Comparison of ENCODE assay signal across 26 cellular contexts in the genomic region with DNA sequence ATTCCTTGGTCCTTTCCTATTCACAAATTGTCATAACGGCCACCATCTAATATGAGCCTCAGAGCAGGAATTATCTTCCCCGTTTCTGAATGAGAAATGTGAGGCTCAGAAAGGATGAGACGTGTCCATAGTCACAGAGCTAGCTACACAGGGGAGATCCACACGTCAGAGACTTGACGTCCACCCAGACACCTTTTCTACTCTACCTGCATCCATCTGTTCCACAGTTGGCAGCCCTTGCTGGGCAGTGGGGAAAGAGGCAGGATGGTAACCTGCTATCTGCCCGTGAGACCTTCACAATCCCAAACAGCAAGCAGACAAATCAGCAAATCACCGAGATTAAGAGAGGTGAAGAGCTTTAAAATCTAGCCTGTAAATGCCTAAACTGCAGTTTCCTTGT.
"Had no signal": no experiment of that assay in that cellular context is flagged by ENCODE, and none has a peak within 500 bp of the region (broad histone marks: within the 10 kb centered on the region; RNA-seq: fewer than 3 reads in every experiment).

No MANE protein-coding gene starts in this region.

- H3K27ac ChIP-seq: ascending aorta, VCaP had no signal

- H3K27me3 ChIP-seq: ascending aorta, cardiac muscle cell had no signal

- H3K9me3 ChIP-seq: ascending aorta had no signal

- ATAC-seq: activated CD8-positive, alpha-beta T cell treated with anti-CD3 and anti-CD28 coated beads for 36 hours; activated naive CD8-positive, alpha-beta T cell treated with anti-CD3 and anti-CD28 coated beads, Interleukin-2, amount 50 U/mL, for 24 hours had no signal

- H3K4me3 ChIP-seq: ascending aorta, cardiac muscle cell had no signal

- DNase-seq: activated B cell treated with CpG ODN at 0.5 μM for 24 hours; activated CD4-positive, alpha-beta memory T cell treated with anti-CD3 and anti-CD28 coated beads for 36 hours; activated CD4-positive, alpha-beta T cell treated with anti-CD3 and anti-CD28 coated beads for 4 hours; activated CD4-positive, alpha-beta T cell treated with anti-CD3 and anti-CD28 coated beads, Interleukin-2, amount 10 ng/mL, durations not matched to agents 24 days and 14 days; activated CD4-positive, alpha-beta T cell treated with anti-CD3 and anti-CD28 coated beads, Interleukin-2, amount 50 U/mL, for 1 hour; activated CD4-positive, alpha-beta T cell treated with anti-CD3 and anti-CD28 coated beads, Interleukin-2, amount 50 U/mL, for 4 hours; activated CD4-positive, CD25-positive, alpha-beta regulatory T cell treated with anti-CD3 and anti-CD28 coated beads, Interleukin-2, amount 50 U/mL, for 72 hours; activated CD8-positive, alpha-beta memory T cell treated with anti-CD3 and anti-CD28 coated beads, Interleukin-2, amount 50 U/mL, for 48 hours; activated CD8-positive, alpha-beta T cell treated with anti-CD3 and anti-CD28 coated beads for 36 hours; activated effector memory CD4-positive, alpha-beta T cell treated with Interleukin-2 at 50 U/mL for 16 hours; activated gamma-delta T cell; activated naive CD4-positive, alpha-beta T cell treated with anti-CD3 and anti-CD28 coated beads, Interleukin-2, amount 10 ng/mL, durations not matched to agents 7 days and 5 days; activated naive CD4-positive, alpha-beta T cell treated with Interleukin-2 at 50 U/mL for 16 hours; activated naive CD8-positive, alpha-beta T cell treated with anti-CD3 and anti-CD28 coated beads, Interleukin-2, amount 10 ng/mL, durations not matched to agents 7 days and 5 days; activated naive CD8-positive, alpha-beta T cell treated with anti-CD3 and anti-CD28 coated beads, Interleukin-2, amount 50 U/mL, for 24 hours; activated T-cell treated with anti-CD3 and anti-CD28 coated beads, Interleukin-2, amount 50 U/mL, for 24 hours; activated T-cell treated with anti-CD3 and anti-CD28 coated beads, Interleukin-2, amount 50 U/mL, for 48 hours; amygdala; anterior cingulate cortex; SW 1271; T-helper 1 cell; T-helper 2 cell; T-helper 9 cell had no signal

- H3K36me3 ChIP-seq: ascending aorta, cardiac muscle cell had no signal
